Comparison of ENCODE assay signal across 15 cellular contexts in genomic region chr3:133627789-133628188, GRCh38. TPM values are rescaled to one million over a fixed set of nuclear protein-coding genes. Genes with fewer than 3 reads are reported as not detected.
A peak's percentile ranks its signal among the peaks of the same experiment; 100 is the strongest.
DNase-seq lines count a peak whose midpoint lies in the region; TF ChIP-seq lines count a peak whose summit lies in the region.
"Had no signal": no experiment of that assay in that cellular context is flagged by ENCODE, and none has a peak within 500 bp of the region (broad histone marks: within the 10 kb centered on the region; RNA-seq: fewer than 3 reads in every experiment).

No MANE protein-coding gene starts in this region.

- H3K9me3 ChIP-seq in cardiac muscle cell (ENCODE audit: low read depth) (no peaks in the 10 kb centered on the region), left ventricle myocardium inferior (replicated peaks) (no peaks in the 10 kb centered on the region), right atrium auricular region (no peaks in the 10 kb centered on the region)

- TF ChIP-seq CTCF in cardiac muscle cell (IDR thresholded peaks at IDR 0.05; ENCODE audit: low read depth, low read length): no peak
- TF ChIP-seq CTCF in left ventricle myocardium inferior (IDR thresholded peaks at IDR 0.05; ENCODE audit: borderline replicate concordance): no peak
- TF ChIP-seq CTCF in right atrium auricular region (IDR thresholded peaks at IDR 0.05): no peak

- intact Hi-C loops in cardiac septum (cut with DNase I) (no loop called here), left ventricle myocardium inferior (cut with micrococcal nuclease) (no loop called here)

- no peak overlapping the region for H3K4me3 ChIP-seq in cardiac muscle cell
- no peak overlapping the region for H3K4me3 ChIP-seq in left ventricle myocardium inferior
- H3K4me3 ChIP-seq in right atrium auricular region: no peak overlapping the region
- H3K4me3 ChIP-seq: GM23338 had no signal

- H3K36me3 ChIP-seq in cardiac muscle cell (peaks cover 53% of the 10 kb centered on the region), left ventricle myocardium inferior (peaks cover 70% of the 10 kb centered on the region), right atrium auricular region (peaks cover 49% of the 10 kb centered on the region)

- H3K27me3 ChIP-seq in cardiac muscle cell (no peaks in the 10 kb centered on the region), left ventricle myocardium inferior (ENCODE audit: low read depth) (no peaks in the 10 kb centered on the region), right atrium auricular region (no peaks in the 10 kb centered on the region)

- DNase-seq in cardiac muscle cell (ENCODE audit: low read depth in 1 of 2, low spot score in 1 of 2) (no peak), cardiac septum (ENCODE audit: low spot score) (no peak), left ventricle myocardium inferior (no peak), right atrium auricular region (ENCODE audit: low spot score) (no peak), hepatic stellate cell (ENCODE audit: low spot score) (peak; percentile 14), NCI-H1694 treated with DMSO at 0.1 percent for 48 hours (lab: John Stamatoyannopoulos, UW) (no peak)
- DNase-seq: C1 segment of cervical spinal cord; Calu3; CD4-positive, alpha-beta memory T cell; COR-L47; DMS53; DMS79 treated with DMSO at 0.1 percent for 48 hours; GF-D8; H9 had no signal

- peak overlapping the region; percentile 66 for H3K27ac ChIP-seq in cardiac muscle cell
- H3K27ac ChIP-seq in left ventricle myocardium inferior (replicated peaks): peak overlapping the region; percentile 34
- H3K27ac ChIP-seq in right atrium auricular region: no peak overlapping the region

- H3K4me1 ChIP-seq in cardiac muscle cell (ENCODE audit: low read depth): no peaks in the 10 kb centered on the region
- peaks cover 24% of the 10 kb centered on the region for H3K4me1 ChIP-seq in left ventricle myocardium inferior
- H3K4me1 ChIP-seq in right atrium auricular region: peaks cover 0 to 7% of the 10 kb centered on the region in 2 donors

RNA-seq across cellular contexts. Expression of gene TOPBP1, which starts 34.0 kb away (rescaled TPM):
- total RNA-seq in cardiac muscle cell (23.4 and 35.1 TPM in 2 replicates), cardiac septum (11.0 TPM), left ventricle myocardium inferior (10.4 TPM), right atrium auricular region (10 to 100 TPM; 10.5 to 11.1 TPM)
- 20.3 and 20.5 TPM in 2 replicates for polyA plus RNA-seq in cardiac muscle cell

RNA-seq across cellular contexts. Expression of gene CDV3, which starts 54.3 kb away (rescaled TPM):
- total RNA-seq in cardiac muscle cell (69.2 and 100 TPM in 2 replicates), cardiac septum (151 TPM), left ventricle myocardium inferior (134 TPM), right atrium auricular region (100 to 1,000 TPM; 108 to 122 TPM)
- 56.7 and 62.4 TPM in 2 replicates for polyA plus RNA-seq in cardiac muscle cell

Comparison
In these comparisons a context has a peak if more than half of its experiments do, and no peak if none do; other contexts are left out.
1. H3K27ac ChIP-seq: peak in cardiac muscle cell (single experiment) and left ventricle myocardium inferior (single experiment); none in right atrium auricular region (0 of 2).